1 cellular context compared by ENCODE assay signal in the genomic region with DNA sequence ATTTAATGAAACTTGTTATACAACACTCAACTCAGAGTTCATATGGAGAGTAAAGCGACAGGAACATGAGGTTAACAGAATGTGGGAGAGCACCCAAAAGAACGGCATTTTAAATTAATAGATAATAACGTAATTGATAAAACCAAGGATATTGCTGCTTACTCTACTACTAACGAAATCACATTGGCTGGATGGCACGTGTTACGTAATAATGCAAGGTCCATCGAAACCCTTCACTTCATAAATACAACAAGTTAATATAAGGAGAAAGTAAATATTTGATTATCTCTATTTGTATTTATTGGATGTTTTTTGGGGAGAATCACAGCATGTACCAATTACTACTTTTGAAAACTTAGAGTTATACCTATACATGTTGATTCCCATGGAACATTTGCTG.
TF ChIP-seq lines count a peak whose summit lies in the region.

No MANE protein-coding gene starts in this region.

TF ChIP-seq in Ishikawa, 13 proteins besides CTCF, POLR2A, EP300 and RAD21 (continued from another document):
- TF ChIP-seq, protein P1, sequence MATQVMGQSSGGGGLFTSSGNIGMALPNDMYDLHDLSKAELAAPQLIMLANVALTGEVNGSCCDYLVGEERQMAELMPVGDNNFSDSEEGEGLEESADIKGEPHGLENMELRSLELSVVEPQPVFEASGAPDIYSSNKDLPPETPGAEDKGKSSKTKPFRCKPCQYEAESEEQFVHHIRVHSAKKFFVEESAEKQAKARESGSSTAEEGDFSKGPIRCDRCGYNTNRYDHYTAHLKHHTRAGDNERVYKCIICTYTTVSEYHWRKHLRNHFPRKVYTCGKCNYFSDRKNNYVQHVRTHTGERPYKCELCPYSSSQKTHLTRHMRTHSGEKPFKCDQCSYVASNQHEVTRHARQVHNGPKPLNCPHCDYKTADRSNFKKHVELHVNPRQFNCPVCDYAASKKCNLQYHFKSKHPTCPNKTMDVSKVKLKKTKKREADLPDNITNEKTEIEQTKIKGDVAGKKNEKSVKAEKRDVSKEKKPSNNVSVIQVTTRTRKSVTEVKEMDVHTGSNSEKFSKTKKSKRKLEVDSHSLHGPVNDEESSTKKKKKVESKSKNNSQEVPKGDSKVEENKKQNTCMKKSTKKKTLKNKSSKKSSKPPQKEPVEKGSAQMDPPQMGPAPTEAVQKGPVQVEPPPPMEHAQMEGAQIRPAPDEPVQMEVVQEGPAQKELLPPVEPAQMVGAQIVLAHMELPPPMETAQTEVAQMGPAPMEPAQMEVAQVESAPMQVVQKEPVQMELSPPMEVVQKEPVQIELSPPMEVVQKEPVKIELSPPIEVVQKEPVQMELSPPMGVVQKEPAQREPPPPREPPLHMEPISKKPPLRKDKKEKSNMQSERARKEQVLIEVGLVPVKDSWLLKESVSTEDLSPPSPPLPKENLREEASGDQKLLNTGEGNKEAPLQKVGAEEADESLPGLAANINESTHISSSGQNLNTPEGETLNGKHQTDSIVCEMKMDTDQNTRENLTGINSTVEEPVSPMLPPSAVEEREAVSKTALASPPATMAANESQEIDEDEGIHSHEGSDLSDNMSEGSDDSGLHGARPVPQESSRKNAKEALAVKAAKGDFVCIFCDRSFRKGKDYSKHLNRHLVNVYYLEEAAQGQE (IDR thresholded peaks at IDR 0.05; ENCODE audit: low read depth), result no peak
- TF ChIP-seq CEBPB (IDR thresholded peaks at IDR 0.05), result peak; percentile 26; the same call in 1 of the 2 replicates
- TF ChIP-seq EGR1 (IDR thresholded peaks at IDR 0.05), result no peak
